Comparison of ENCODE assay signal across 14 cellular contexts in the genomic region with DNA sequence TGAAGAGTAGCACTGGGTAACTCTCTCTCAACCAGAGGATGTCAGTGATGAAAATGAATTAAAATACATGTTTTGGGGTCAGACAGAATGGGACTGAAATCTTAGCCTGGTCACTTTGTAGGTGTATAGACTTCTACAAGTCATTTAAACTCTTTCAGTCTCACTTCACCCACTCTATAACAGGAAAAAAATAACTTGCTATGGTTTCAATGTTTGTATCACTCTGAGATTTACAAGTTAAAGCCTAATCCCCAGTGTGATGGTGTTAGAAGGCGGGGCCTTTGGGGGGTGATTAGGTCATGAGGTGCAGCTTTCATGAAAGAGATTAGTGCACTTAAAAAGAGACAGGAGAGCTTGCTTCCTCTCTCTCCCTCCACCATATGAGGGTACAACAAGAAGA.
DNase-seq lines count a peak whose midpoint lies in the region; ATAC-seq and TF ChIP-seq lines count a peak whose summit lies in the region.
"Had no signal": no experiment of that assay in that cellular context is flagged by ENCODE, and none has a peak within 500 bp of the region (broad histone marks: within the 10 kb centered on the region; RNA-seq: fewer than 3 reads in every experiment).

No MANE protein-coding gene starts in this region.

- no peak for TF ChIP-seq POLR2A in transverse colon (IDR thresholded peaks at IDR 0.05)

- H3K9me3 ChIP-seq in smooth muscle cell (replicated peaks; ENCODE audit: low read depth) (no peaks in the 10 kb centered on the region), transverse colon (no peaks in the 10 kb centered on the region)

- ATAC-seq in GM19351 (IDR thresholded peaks at IDR 0.05; ENCODE audit: unreplicated experiment) = peak; percentile 64
- ATAC-seq in HG02870 (IDR thresholded peaks at IDR 0.05; ENCODE audit: unreplicated experiment) = peak; percentile 78
- peak; percentile 82 for ATAC-seq in HG03520 (IDR thresholded peaks at IDR 0.05; ENCODE audit: unreplicated experiment)
- ATAC-seq in HG03039 (IDR thresholded peaks at IDR 0.05; ENCODE audit: unreplicated experiment) = no peak

- 93% methylated on average over 1 of the region's 1 CpG for WGBS in smooth muscle cell (ENCODE audit: low lambda C conversion rate)
- WGBS in transverse colon (ENCODE audit: low coverage in 1 of 2), 2 donors = 67 to 71% methylated on average over 1 of the region's 1 CpG

- no peaks in the 10 kb centered on the region for H3K36me3 ChIP-seq in smooth muscle cell (ENCODE audit: low read depth)
- no peaks in the 10 kb centered on the region for H3K36me3 ChIP-seq in transverse colon

- DNase-seq in smooth muscle cell (lab: John Stamatoyannopoulos, UW; ENCODE audit: unreplicated experiment) (no peak), KBM-7 (no peak), NCI-H510A (lab: John Stamatoyannopoulos, UW) (no peak), transverse colon (no peak)
- DNase-seq: GF-D8, GOT3, NCI-H1417, NCI-H2029, NCI-H526 treated with DMSO at 0.1 percent for 48 hours, T-helper 9 cell had no signal

- H3F3A ChIP-seq in smooth muscle cell (ENCODE audit: low read depth) = peaks cover 5% of the 10 kb centered on the region

- H3K4me2 ChIP-seq in smooth muscle cell = no peak overlapping the region

- H3K27me3 ChIP-seq in smooth muscle cell (ENCODE audit: low read depth) (no peaks in the 10 kb centered on the region), transverse colon (no peaks in the 10 kb centered on the region)

- H3K79me2 ChIP-seq in smooth muscle cell (ENCODE audit: low read depth) = no peaks in the 10 kb centered on the region

- H2AFZ ChIP-seq in smooth muscle cell (ENCODE audit: low read depth) = no peak overlapping the region

- no peak overlapping the region for H3K4me3 ChIP-seq in smooth muscle cell
- H3K4me3 ChIP-seq in transverse colon = no peak overlapping the region

- H3K27ac ChIP-seq in smooth muscle cell (ENCODE audit: low read depth) = peak overlapping the region; percentile 61
- no peak overlapping the region for H3K27ac ChIP-seq in transverse colon

- TF ChIP-seq EP300 in transverse colon (IDR thresholded peaks at IDR 0.05; ENCODE audit: low read depth) = no peak

- H3K4me1 ChIP-seq in smooth muscle cell (ENCODE audit: low read depth) (peaks cover 11% of the 10 kb centered on the region), transverse colon (no peaks in the 10 kb centered on the region)

- no peak overlapping the region for H3K9ac ChIP-seq in smooth muscle cell (ENCODE audit: low read depth)

- no peaks in the 10 kb centered on the region for H4K20me1 ChIP-seq in smooth muscle cell (ENCODE audit: low read depth)

- no peak for TF ChIP-seq CTCF in smooth muscle cell (IDR thresholded peaks at IDR 0.05; ENCODE audit: borderline replicate concordance, insufficient read depth, poor library complexity, severe bottlenecking)
- no peak for TF ChIP-seq CTCF in transverse colon (IDR thresholded peaks at IDR 0.05)

- intact Hi-C loops in transverse colon (cut with DNase I; ENCODE audit: low total_unique reads) = no loop called here

- in situ Hi-C loops in KBM-7 (cut with MboI; ENCODE audit: low pct_unique_long_range_greater_than_20kb, low sequenced_read_pairs) = no loop called here
- in situ Hi-C loops in transverse colon (cut with MboI; ENCODE audit: low pct_ligation_motif_present in 1 of 4, low pct_unique_long_range_greater_than_20kb in 1 of 4, low sequenced_read_pairs in 3 of 4) = no loop called here
